1 cellular context compared by ENCODE assay signal in genomic region chr14:29650554-29651269, GRCh38.
A peak's percentile ranks its signal among the peaks of the same experiment; 100 is the strongest.
TF ChIP-seq lines count a peak whose summit lies in the region.

No MANE protein-coding gene starts in this region.

TF ChIP-seq in K562, 482 proteins besides CTCF, POLR2A, EP300 and RAD21 (continued from another document and continues in another):
- TF ChIP-seq, protein P1, sequence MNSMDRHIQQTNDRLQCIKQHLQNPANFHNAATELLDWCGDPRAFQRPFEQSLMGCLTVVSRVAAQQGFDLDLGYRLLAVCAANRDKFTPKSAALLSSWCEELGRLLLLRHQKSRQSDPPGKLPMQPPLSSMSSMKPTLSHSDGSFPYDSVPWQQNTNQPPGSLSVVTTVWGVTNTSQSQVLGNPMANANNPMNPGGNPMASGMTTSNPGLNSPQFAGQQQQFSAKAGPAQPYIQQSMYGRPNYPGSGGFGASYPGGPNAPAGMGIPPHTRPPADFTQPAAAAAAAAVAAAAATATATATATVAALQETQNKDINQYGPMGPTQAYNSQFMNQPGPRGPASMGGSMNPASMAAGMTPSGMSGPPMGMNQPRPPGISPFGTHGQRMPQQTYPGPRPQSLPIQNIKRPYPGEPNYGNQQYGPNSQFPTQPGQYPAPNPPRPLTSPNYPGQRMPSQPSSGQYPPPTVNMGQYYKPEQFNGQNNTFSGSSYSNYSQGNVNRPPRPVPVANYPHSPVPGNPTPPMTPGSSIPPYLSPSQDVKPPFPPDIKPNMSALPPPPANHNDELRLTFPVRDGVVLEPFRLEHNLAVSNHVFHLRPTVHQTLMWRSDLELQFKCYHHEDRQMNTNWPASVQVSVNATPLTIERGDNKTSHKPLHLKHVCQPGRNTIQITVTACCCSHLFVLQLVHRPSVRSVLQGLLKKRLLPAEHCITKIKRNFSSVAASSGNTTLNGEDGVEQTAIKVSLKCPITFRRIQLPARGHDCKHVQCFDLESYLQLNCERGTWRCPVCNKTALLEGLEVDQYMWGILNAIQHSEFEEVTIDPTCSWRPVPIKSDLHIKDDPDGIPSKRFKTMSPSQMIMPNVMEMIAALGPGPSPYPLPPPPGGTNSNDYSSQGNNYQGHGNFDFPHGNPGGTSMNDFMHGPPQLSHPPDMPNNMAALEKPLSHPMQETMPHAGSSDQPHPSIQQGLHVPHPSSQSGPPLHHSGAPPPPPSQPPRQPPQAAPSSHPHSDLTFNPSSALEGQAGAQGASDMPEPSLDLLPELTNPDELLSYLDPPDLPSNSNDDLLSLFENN (IDR thresholded peaks at IDR 0.05; ENCODE audit: low read depth in 2 of 2, low read length in 2 of 2), result peak in 1 of 2 experiments; percentile 80; a peak in 2 of 4 replicates
- peak; percentile 54; the same call in 1 of the 2 replicates for TF ChIP-seq ATF7 (IDR thresholded peaks at IDR 0.05)
- no peak for TF ChIP-seq ZBED1 (IDR thresholded peaks at IDR 0.05)
- no peak for TF ChIP-seq MLX (CRISPR knock-in tag; conservative IDR thresholded peaks at IDR 0.05)
- peak; percentile 97 for TF ChIP-seq TEAD4 (IDR thresholded peaks at IDR 0.05; ENCODE audit: low read length)
- no peak for TF ChIP-seq TEAD4 (CRISPR knock-in tag; IDR thresholded peaks at IDR 0.05; ENCODE audit: borderline replicate concordance)
- no peak for TF ChIP-seq CBX1 (IDR thresholded peaks at IDR 0.05; ENCODE audit: low read depth)
- no peak for TF ChIP-seq NFE2L1 (tag; IDR thresholded peaks at IDR 0.05; ENCODE audit: borderline replicate concordance, low read depth)
- TF ChIP-seq WHSC1 (IDR thresholded peaks at IDR 0.05; ENCODE audit: low read length), result no peak
- TF ChIP-seq, protein P2, sequence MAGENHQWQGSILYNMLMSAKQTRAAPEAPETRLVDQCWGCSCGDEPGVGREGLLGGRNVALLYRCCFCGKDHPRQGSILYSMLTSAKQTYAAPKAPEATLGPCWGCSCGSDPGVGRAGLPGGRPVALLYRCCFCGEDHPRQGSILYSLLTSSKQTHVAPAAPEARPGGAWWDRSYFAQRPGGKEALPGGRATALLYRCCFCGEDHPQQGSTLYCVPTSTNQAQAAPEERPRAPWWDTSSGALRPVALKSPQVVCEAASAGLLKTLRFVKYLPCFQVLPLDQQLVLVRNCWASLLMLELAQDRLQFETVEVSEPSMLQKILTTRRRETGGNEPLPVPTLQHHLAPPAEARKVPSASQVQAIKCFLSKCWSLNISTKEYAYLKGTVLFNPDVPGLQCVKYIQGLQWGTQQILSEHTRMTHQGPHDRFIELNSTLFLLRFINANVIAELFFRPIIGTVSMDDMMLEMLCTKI (IDR thresholded peaks at IDR 0.05; ENCODE audit: partially characterized antibody), result no peak
- no peak for TF ChIP-seq NR2C1 (IDR thresholded peaks at IDR 0.05)
- TF ChIP-seq NR2C1 (tag; IDR thresholded peaks at IDR 0.05), result peak; percentile 39; the same call in 1 of the 2 replicates
- no peak for TF ChIP-seq THRAP3 (IDR thresholded peaks at IDR 0.05; ENCODE audit: borderline replicate concordance)
- no peak for TF ChIP-seq UBTF (IDR thresholded peaks at IDR 0.05; ENCODE audit: borderline replicate concordance in 1 of 2, low read depth in 2 of 2, low read length in 2 of 2)
- TF ChIP-seq ATF1 (CRISPR knock-in tag; IDR thresholded peaks at IDR 0.05), result no peak
- TF ChIP-seq ATF1 (tag; IDR thresholded peaks at IDR 0.05), result peak; percentile 37; the same call in 1 of the 2 replicates
- peak; percentile 15 for TF ChIP-seq DACH1 (IDR thresholded peaks at IDR 0.05; ENCODE audit: partially characterized antibody)
- no peak for TF ChIP-seq PHF20 (IDR thresholded peaks at IDR 0.05; ENCODE audit: partially characterized antibody)
- TF ChIP-seq HES1 (IDR thresholded peaks at IDR 0.05; ENCODE audit: low read depth), result no peak
- no peak for TF ChIP-seq ZNF398 (CRISPR knock-in tag; IDR thresholded peaks at IDR 0.05)
- peak; percentile 73 for TF ChIP-seq ZNF316 (IDR thresholded peaks at IDR 0.05)
- no peak for TF ChIP-seq SNAPC5 (CRISPR knock-in tag; IDR thresholded peaks at IDR 0.05)
- TF ChIP-seq OTX1 (CRISPR knock-in tag; IDR thresholded peaks at IDR 0.05), result no peak
- 0 out of 2 replicates have a peak, but pooled peaks have one; percentile 11 for TF ChIP-seq EP400 (IDR thresholded peaks at IDR 0.05)
- no peak for TF ChIP-seq ZKSCAN8 (CRISPR knock-in tag; IDR thresholded peaks at IDR 0.05)
- TF ChIP-seq MBD2 (IDR thresholded peaks at IDR 0.05; ENCODE audit: borderline replicate concordance, low read depth), result no peak
- no peak for TF ChIP-seq ZNF561 (CRISPR knock-in tag; conservative IDR thresholded peaks at IDR 0.05)
- peak; percentile 69; the same call in 1 of the 2 replicates for TF ChIP-seq NCOA1 (IDR thresholded peaks at IDR 0.05; ENCODE audit: low read depth)
- TF ChIP-seq TAL1 (IDR thresholded peaks at IDR 0.05), result peak; percentile 96
- TF ChIP-seq, protein P3, sequence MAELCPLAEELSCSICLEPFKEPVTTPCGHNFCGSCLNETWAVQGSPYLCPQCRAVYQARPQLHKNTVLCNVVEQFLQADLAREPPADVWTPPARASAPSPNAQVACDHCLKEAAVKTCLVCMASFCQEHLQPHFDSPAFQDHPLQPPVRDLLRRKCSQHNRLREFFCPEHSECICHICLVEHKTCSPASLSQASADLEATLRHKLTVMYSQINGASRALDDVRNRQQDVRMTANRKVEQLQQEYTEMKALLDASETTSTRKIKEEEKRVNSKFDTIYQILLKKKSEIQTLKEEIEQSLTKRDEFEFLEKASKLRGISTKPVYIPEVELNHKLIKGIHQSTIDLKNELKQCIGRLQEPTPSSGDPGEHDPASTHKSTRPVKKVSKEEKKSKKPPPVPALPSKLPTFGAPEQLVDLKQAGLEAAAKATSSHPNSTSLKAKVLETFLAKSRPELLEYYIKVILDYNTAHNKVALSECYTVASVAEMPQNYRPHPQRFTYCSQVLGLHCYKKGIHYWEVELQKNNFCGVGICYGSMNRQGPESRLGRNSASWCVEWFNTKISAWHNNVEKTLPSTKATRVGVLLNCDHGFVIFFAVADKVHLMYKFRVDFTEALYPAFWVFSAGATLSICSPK (IDR thresholded peaks at IDR 0.05; ENCODE audit: borderline replicate concordance), result no peak
- peak; percentile 92 for TF ChIP-seq SMARCA4 (IDR thresholded peaks at IDR 0.05)
- TF ChIP-seq ZNF354B (CRISPR knock-in tag; IDR thresholded peaks at IDR 0.05), result no peak
- TF ChIP-seq LEF1 (IDR thresholded peaks at IDR 0.05), result peak; percentile 95
- no peak for TF ChIP-seq SIN3A (IDR thresholded peaks at IDR 0.05; ENCODE audit: borderline replicate concordance in 2 of 2, control insufficient read depth in 1 of 2, low read depth in 2 of 2, low read length in 2 of 2)
- TF ChIP-seq JUNB (CRISPR knock-in tag; conservative IDR thresholded peaks at IDR 0.05), result no peak
- TF ChIP-seq KLF16 (IDR thresholded peaks at IDR 0.05), result peak; percentile 90
- TF ChIP-seq PRDM10 (IDR thresholded peaks at IDR 0.05; ENCODE audit: partially characterized antibody), result no peak
- TF ChIP-seq ARHGAP35 (IDR thresholded peaks at IDR 0.05; ENCODE audit: partially characterized antibody), result no peak
- 0 out of 2 replicates have a peak, but pooled peaks have one; percentile 26 for TF ChIP-seq FOXJ2 (tag; IDR thresholded peaks at IDR 0.05)
- TF ChIP-seq RBM34 (IDR thresholded peaks at IDR 0.05; ENCODE audit: borderline replicate concordance, insufficient read depth, low read length), result no peak
- TF ChIP-seq ZNF165 (CRISPR knock-in tag; IDR thresholded peaks at IDR 0.05; ENCODE audit: borderline replicate concordance), result no peak
- TF ChIP-seq, protein P4, sequence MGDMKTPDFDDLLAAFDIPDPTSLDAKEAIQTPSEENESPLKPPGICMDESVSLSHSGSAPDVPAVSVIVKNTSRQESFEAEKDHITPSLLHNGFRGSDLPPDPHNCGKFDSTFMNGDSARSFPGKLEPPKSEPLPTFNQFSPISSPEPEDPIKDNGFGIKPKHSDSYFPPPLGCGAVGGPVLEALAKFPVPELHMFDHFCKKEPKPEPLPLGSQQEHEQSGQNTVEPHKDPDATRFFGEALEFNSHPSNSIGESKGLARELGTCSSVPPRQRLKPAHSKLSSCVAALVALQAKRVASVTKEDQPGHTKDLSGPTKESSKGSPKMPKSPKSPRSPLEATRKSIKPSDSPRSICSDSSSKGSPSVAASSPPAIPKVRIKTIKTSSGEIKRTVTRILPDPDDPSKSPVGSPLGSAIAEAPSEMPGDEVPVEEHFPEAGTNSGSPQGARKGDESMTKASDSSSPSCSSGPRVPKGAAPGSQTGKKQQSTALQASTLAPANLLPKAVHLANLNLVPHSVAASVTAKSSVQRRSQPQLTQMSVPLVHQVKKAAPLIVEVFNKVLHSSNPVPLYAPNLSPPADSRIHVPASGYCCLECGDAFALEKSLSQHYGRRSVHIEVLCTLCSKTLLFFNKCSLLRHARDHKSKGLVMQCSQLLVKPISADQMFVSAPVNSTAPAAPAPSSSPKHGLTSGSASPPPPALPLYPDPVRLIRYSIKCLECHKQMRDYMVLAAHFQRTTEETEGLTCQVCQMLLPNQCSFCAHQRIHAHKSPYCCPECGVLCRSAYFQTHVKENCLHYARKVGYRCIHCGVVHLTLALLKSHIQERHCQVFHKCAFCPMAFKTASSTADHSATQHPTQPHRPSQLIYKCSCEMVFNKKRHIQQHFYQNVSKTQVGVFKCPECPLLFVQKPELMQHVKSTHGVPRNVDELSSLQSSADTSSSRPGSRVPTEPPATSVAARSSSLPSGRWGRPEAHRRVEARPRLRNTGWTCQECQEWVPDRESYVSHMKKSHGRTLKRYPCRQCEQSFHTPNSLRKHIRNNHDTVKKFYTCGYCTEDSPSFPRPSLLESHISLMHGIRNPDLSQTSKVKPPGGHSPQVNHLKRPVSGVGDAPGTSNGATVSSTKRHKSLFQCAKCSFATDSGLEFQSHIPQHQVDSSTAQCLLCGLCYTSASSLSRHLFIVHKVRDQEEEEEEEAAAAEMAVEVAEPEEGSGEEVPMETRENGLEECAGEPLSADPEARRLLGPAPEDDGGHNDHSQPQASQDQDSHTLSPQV (IDR thresholded peaks at IDR 0.05), result peak; percentile 38; the same call in 1 of the 2 replicates
- peak; percentile 96 for TF ChIP-seq TRIM24 (IDR thresholded peaks at IDR 0.05)
- no peak for TF ChIP-seq XRCC5 (IDR thresholded peaks at IDR 0.05; ENCODE audit: low read depth, low read length)
- no peak for TF ChIP-seq ZFP30 (CRISPR knock-in tag; IDR thresholded peaks at IDR 0.05; ENCODE audit: borderline replicate concordance)
